18 cellular contexts compared by ENCODE assay signal in the genomic region with DNA sequence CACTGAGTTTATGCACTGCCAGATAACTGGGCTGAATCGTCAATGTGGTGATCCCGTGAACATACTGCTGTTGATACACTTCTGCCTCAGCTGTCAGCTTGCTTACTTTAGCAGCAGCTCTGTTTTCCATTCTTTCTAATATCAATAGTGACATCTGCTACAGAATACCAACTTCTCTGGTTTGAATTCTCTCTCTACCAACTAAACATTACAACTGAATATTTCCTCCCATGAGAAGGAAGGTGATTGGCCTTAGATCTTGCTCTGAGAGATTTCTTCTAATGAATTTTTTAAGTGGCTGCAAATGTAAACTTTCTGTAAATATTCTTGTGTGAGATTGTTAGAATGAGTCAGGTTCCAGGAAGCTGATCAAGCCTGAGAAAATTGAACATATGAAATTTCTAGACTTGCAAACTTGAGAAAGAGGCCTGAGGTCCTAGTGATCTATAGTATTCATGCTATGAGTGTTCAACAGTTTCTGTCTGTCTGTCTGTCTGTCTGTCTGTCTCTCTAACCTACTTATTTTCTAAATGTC.
A peak's percentile ranks its signal among the peaks of the same experiment; 100 is the strongest.
DNase-seq lines count a peak whose midpoint lies in the region; ATAC-seq and TF ChIP-seq lines count a peak whose summit lies in the region.
"Had no signal": no experiment of that assay in that cellular context is flagged by ENCODE, and none has a peak within 500 bp of the region (broad histone marks: within the 10 kb centered on the region; RNA-seq: fewer than 3 reads in every experiment).

No MANE protein-coding gene starts in this region.

- TF ChIP-seq POLR2A in sigmoid colon (IDR thresholded peaks at IDR 0.05): no peak

- 53 to 62% methylated on average over 2 of the region's 2 CpGs for WGBS in sigmoid colon, 2 donors

- CTCF ChIA-PET in activated CD8-positive, alpha-beta memory T cell treated with anti-CD3 and anti-CD28 coated beads, Interleukin-2, amount 10 ng/mL, durations not matched to agents 7 days and 5 days (lab: Charles Lee): interaction anchor here (1.5 kb wide), 1 partner anchor 17 kb away, joined by 3 read pairs; no protein-coding TSS in a partner anchor

- no peak overlapping the region for H3K27ac Mint-ChIP-seq in activated CD8-positive, alpha-beta memory T cell treated with anti-CD3 and anti-CD28 coated beads, Interleukin-2, amount 10 ng/mL, durations not matched to agents 7 days and 5 days
- no peak overlapping the region for H3K27ac Mint-ChIP-seq in stimulated activated effector memory CD8-positive, alpha-beta T cell treated with anti-CD3 and anti-CD28 coated beads, Interleukin-12 subunit alpha, Interleukin-12 subunit beta, amount 100 ng/mL, for 72 hours

- no peak for DNase-seq in activated CD8-positive, alpha-beta memory T cell treated with anti-CD3 and anti-CD28 coated beads, Interleukin-2, amount 10 ng/mL, durations not matched to agents 7 days and 5 days
- DNase-seq in activated CD8-positive, alpha-beta memory T cell treated with anti-CD3 and anti-CD28 coated beads for 24 hours: no peak
- peak; percentile 52 for DNase-seq in NCI-H82 (lab: John Stamatoyannopoulos, UW)
- no peak for DNase-seq in epithelial cell of prostate (ENCODE audit: low read depth, low spot score)
- DNase-seq in stimulated activated effector memory CD8-positive, alpha-beta T cell treated with anti-CD3 and anti-CD28 coated beads, Interleukin-12 subunit alpha, Interleukin-12 subunit beta, amount 100 ng/mL, for 72 hours (ENCODE audit: low spot score in 2 of 2): no peak
- no peak for DNase-seq in sigmoid colon
- DNase-seq in glomerular visceral epithelial cell (ENCODE audit: extremely low spot score): no peak
- DNase-seq: activated naive CD4-positive, alpha-beta T cell; DMS79 treated with DMSO at 0.1 percent for 48 hours; midbrain; Peyer's patch; psoas muscle; stimulated activated CD4-positive, alpha-beta T cell treated with anti-CD3 and anti-CD28 coated beads, Interleukin-2, amount 100 ng/mL, for 24 hours; T-helper 2 cell; uterus had no signal

- H3K4me1 Mint-ChIP-seq in activated CD8-positive, alpha-beta memory T cell treated with anti-CD3 and anti-CD28 coated beads, Interleukin-2, amount 10 ng/mL, durations not matched to agents 7 days and 5 days: peaks cover 19% of the 10 kb centered on the region
- peaks cover 11% of the 10 kb centered on the region for H3K4me1 Mint-ChIP-seq in stimulated activated effector memory CD8-positive, alpha-beta T cell treated with anti-CD3 and anti-CD28 coated beads, Interleukin-12 subunit alpha, Interleukin-12 subunit beta, amount 100 ng/mL, for 72 hours
- H3K4me1 Mint-ChIP-seq: central memory CD8-positive, alpha-beta T cell had no signal

- H3K27me3 Mint-ChIP-seq in activated CD8-positive, alpha-beta memory T cell treated with anti-CD3 and anti-CD28 coated beads, Interleukin-2, amount 10 ng/mL, durations not matched to agents 7 days and 5 days: peaks cover 18% of the 10 kb centered on the region
- H3K27me3 Mint-ChIP-seq: central memory CD8-positive, alpha-beta T cell had no signal

- peak overlapping the region; percentile 65 for H3K27ac ChIP-seq in epithelial cell of prostate
- H3K27ac ChIP-seq in sigmoid colon: no peak overlapping the region
- H3K27ac ChIP-seq: esophagus muscularis mucosa, Peyer's patch, psoas muscle, uterus had no signal

- H3K4me3 ChIP-seq in sigmoid colon: no peak overlapping the region
- H3K4me3 ChIP-seq: esophagus muscularis mucosa, Peyer's patch, psoas muscle, uterus had no signal

- TF ChIP-seq CTCF in sigmoid colon (IDR thresholded peaks at IDR 0.05): no peak

- no peaks in the 10 kb centered on the region for H3K36me3 ChIP-seq in sigmoid colon
- H3K36me3 ChIP-seq: esophagus muscularis mucosa, Peyer's patch, uterus had no signal

- no peaks in the 10 kb centered on the region for H3K9me3 Mint-ChIP-seq in activated CD8-positive, alpha-beta memory T cell treated with anti-CD3 and anti-CD28 coated beads, Interleukin-2, amount 10 ng/mL, durations not matched to agents 7 days and 5 days (ENCODE audit: low read depth)
- no peaks in the 10 kb centered on the region for H3K9me3 Mint-ChIP-seq in stimulated activated effector memory CD8-positive, alpha-beta T cell treated with anti-CD3 and anti-CD28 coated beads, Interleukin-12 subunit alpha, Interleukin-12 subunit beta, amount 100 ng/mL, for 72 hours
- H3K9me3 Mint-ChIP-seq: central memory CD8-positive, alpha-beta T cell had no signal

- ATAC-seq in activated CD8-positive, alpha-beta memory T cell treated with anti-CD3 and anti-CD28 coated beads, Interleukin-2, amount 10 ng/mL, durations not matched to agents 7 days and 5 days: peak; percentile 30
- ATAC-seq in stimulated activated effector memory CD8-positive, alpha-beta T cell treated with anti-CD3 and anti-CD28 coated beads, Interleukin-12 subunit alpha, Interleukin-12 subunit beta, amount 100 ng/mL, for 72 hours: peak; percentile 82
- ATAC-seq in HG03135 (IDR thresholded peaks at IDR 0.05; ENCODE audit: unreplicated experiment): no peak
- ATAC-seq: psoas muscle had no signal

- no peak for TF ChIP-seq EP300 in sigmoid colon (IDR thresholded peaks at IDR 0.05)

- H3K4me1 ChIP-seq in sigmoid colon: peaks cover 0 to 6% (median 0%) of the 10 kb centered on the region in 4 donors
- H3K4me1 ChIP-seq: Peyer's patch, psoas muscle, uterus had no signal

- H3K36me3 Mint-ChIP-seq in activated CD8-positive, alpha-beta memory T cell treated with anti-CD3 and anti-CD28 coated beads, Interleukin-2, amount 10 ng/mL, durations not matched to agents 7 days and 5 days: peaks cover 2% of the 10 kb centered on the region
- no peaks in the 10 kb centered on the region for H3K36me3 Mint-ChIP-seq in stimulated activated effector memory CD8-positive, alpha-beta T cell treated with anti-CD3 and anti-CD28 coated beads, Interleukin-12 subunit alpha, Interleukin-12 subunit beta, amount 100 ng/mL, for 72 hours

- no peaks in the 10 kb centered on the region for H3K27me3 ChIP-seq in sigmoid colon
- H3K27me3 ChIP-seq: esophagus muscularis mucosa, Peyer's patch, uterus had no signal

- no peak overlapping the region for H3K4me3 Mint-ChIP-seq in activated CD8-positive, alpha-beta memory T cell treated with anti-CD3 and anti-CD28 coated beads, Interleukin-2, amount 10 ng/mL, durations not matched to agents 7 days and 5 days
- no peak overlapping the region for H3K4me3 Mint-ChIP-seq in stimulated activated effector memory CD8-positive, alpha-beta T cell treated with anti-CD3 and anti-CD28 coated beads, Interleukin-12 subunit alpha, Interleukin-12 subunit beta, amount 100 ng/mL, for 72 hours
- H3K4me3 Mint-ChIP-seq: central memory CD8-positive, alpha-beta T cell had no signal

- intact Hi-C loops in sigmoid colon (cut with DNase I): no loop called here

- H3K9me3 ChIP-seq in sigmoid colon: no peaks in the 10 kb centered on the region
- H3K9me3 ChIP-seq: esophagus muscularis mucosa, Peyer's patch, psoas muscle, uterus had no signal
